In genomic region chr10:25174461-25175230, GRCh38 we compare ENCODE assay signal across 8 cellular contexts. TPM values are rescaled to one million over a fixed set of nuclear protein-coding genes. Genes with fewer than 3 reads are reported as not detected.
A peak's percentile ranks its signal among the peaks of the same experiment; 100 is the strongest.
DNase-seq lines count a peak whose midpoint lies in the region; ATAC-seq and TF ChIP-seq lines count a peak whose summit lies in the region.

Gene GPR158 (plus strand): TSS chr10:25175001. CDS start chr10:25175421, 420 bp downstream.

- H3K9me3 ChIP-seq in left ventricle myocardium inferior (replicated peaks), result no peaks in the 10 kb centered on the region
- no peaks in the 10 kb centered on the region for H3K9me3 ChIP-seq in parathyroid adenoma (ENCODE audit: control insufficient read depth, low read length)

- H3K27me3 Mint-ChIP-seq in type B pancreatic cell, result peaks cover 76% of the 10 kb centered on the region

- H3K36me3 ChIP-seq in left ventricle myocardium inferior (no peaks in the 10 kb centered on the region), parathyroid adenoma (ENCODE audit: control insufficient read depth, insufficient read depth, low read length) (no peaks in the 10 kb centered on the region)

- no peaks in the 10 kb centered on the region for H3K9me3 Mint-ChIP-seq in type B pancreatic cell

- H3K27me3 ChIP-seq in left ventricle myocardium inferior (ENCODE audit: low read depth) (peaks cover 82% of the 10 kb centered on the region), parathyroid adenoma (ENCODE audit: control insufficient read depth, insufficient read depth, low read length) (no peaks in the 10 kb centered on the region)

- in situ Hi-C loops in GM13977 (cut with MboI; ENCODE audit: low pct_unique_long_range_greater_than_20kb, low sequenced_read_pairs, unreplicated experiment), result no loop called here
- in situ Hi-C loops in astrocyte of the cerebellum (cut with HindIII; ENCODE audit: low sequenced_read_pairs), result no loop called here

- no peak for TF ChIP-seq CTCF in GM13977 (IDR thresholded peaks at IDR 0.05; ENCODE audit: extremely low read depth, insufficient read depth, missing control alignments)
- no peak for TF ChIP-seq CTCF in astrocyte of the cerebellum (IDR thresholded peaks at IDR 0.05; ENCODE audit: low read depth, low read length, missing control alignments)
- no peak for TF ChIP-seq CTCF in left ventricle myocardium inferior (IDR thresholded peaks at IDR 0.05; ENCODE audit: borderline replicate concordance)
- TF ChIP-seq CTCF in parathyroid adenoma (IDR thresholded peaks at IDR 0.05), result no peak
- TF ChIP-seq CTCF in type B pancreatic cell (conservative IDR thresholded peaks at IDR 0.05), result no peak

- peak within 1 kb of the TSS; percentile 82 for H3K4me2 ChIP-seq in parathyroid adenoma (ENCODE audit: low read length)

- peak within 1 kb of the TSS; percentile 49 for H3K9ac ChIP-seq in parathyroid adenoma

- H3K27ac ChIP-seq in left ventricle myocardium inferior (replicated peaks) (no peak within 1 kb of the TSS), parathyroid adenoma (peak within 1 kb of the TSS; percentile 92)

- no peaks in the 10 kb centered on the region for H3K36me3 Mint-ChIP-seq in type B pancreatic cell

- peak within 1 kb of the TSS; percentile 97 for H2AFZ ChIP-seq in parathyroid adenoma

- intact Hi-C loops in left ventricle myocardium inferior (cut with micrococcal nuclease), result no loop called here

- peaks cover 2% of the 10 kb centered on the region for H3K79me2 ChIP-seq in parathyroid adenoma

- DNase-seq in GM13977 (ENCODE audit: low spot score) (peak; percentile 78), M059J (ENCODE audit: low read depth) (peak; percentile 81), astrocyte of the cerebellum (ENCODE audit: low read depth) (peak; percentile 90), left ventricle myocardium inferior (peak; percentile 86), type B pancreatic cell (ENCODE audit: extremely low spot score, unreplicated experiment) (peak; percentile 89)

- ATAC-seq in SK-N-SH treated with all-trans-retinoic acid at 6 μM for 48 hours (peak; percentile 97), HG03025 (IDR thresholded peaks at IDR 0.05; ENCODE audit: low FRiP score, unreplicated experiment) (no peak)

- H3K4me3 Mint-ChIP-seq in type B pancreatic cell, result peak within 1 kb of the TSS; percentile 91

- H3K27ac Mint-ChIP-seq in type B pancreatic cell, result no peak within 1 kb of the TSS

- H3K4me1 ChIP-seq in left ventricle myocardium inferior, result peaks cover 26% of the 10 kb centered on the region
- no peaks in the 10 kb centered on the region for H3K4me1 ChIP-seq in parathyroid adenoma

- H3K4me3 ChIP-seq in astrocyte of the cerebellum (ENCODE audit: low read depth, low read length) (peak within 1 kb of the TSS; percentile 59), left ventricle myocardium inferior (peak within 1 kb of the TSS; percentile 70), parathyroid adenoma (ENCODE audit: low read depth, low read length) (peak within 1 kb of the TSS; percentile 60)

- H3K4me1 Mint-ChIP-seq in type B pancreatic cell (ENCODE audit: unreplicated experiment), result no peaks in the 10 kb centered on the region

TF ChIP-seq in SK-N-SH treated with all-trans-retinoic acid at 6 μM for 48 hours, 23 proteins besides CTCF, POLR2A, EP300 and RAD21:
- TF ChIP-seq CSDC2 (CRISPR knock-in tag; IDR thresholded peaks at IDR 0.05) (peak; percentile 90), ZFP30 (CRISPR knock-in tag; IDR thresholded peaks at IDR 0.05) (0 out of 2 replicates have a peak, but pooled peaks have one; percentile 43), ZFP3 (CRISPR knock-in tag; IDR thresholded peaks at IDR 0.05) (peak; percentile 59; the same call in 1 of the 2 replicates), RARB (CRISPR knock-in tag; IDR thresholded peaks at IDR 0.05) (no peak), SNAI2 (CRISPR knock-in tag; IDR thresholded peaks at IDR 0.05) (0 out of 2 replicates have a peak, but pooled peaks have one; percentile 41), OSR1 (CRISPR knock-in tag; IDR thresholded peaks at IDR 0.05) (peak; percentile 56; the same call in 1 of the 2 replicates), ISL1 (CRISPR knock-in tag; IDR thresholded peaks at IDR 0.05) (peak; percentile 28; the same call in 1 of the 2 replicates), ZNF8 (CRISPR knock-in tag; IDR thresholded peaks at IDR 0.05) (no peak)
- TF ChIP-seq, protein P1, sequence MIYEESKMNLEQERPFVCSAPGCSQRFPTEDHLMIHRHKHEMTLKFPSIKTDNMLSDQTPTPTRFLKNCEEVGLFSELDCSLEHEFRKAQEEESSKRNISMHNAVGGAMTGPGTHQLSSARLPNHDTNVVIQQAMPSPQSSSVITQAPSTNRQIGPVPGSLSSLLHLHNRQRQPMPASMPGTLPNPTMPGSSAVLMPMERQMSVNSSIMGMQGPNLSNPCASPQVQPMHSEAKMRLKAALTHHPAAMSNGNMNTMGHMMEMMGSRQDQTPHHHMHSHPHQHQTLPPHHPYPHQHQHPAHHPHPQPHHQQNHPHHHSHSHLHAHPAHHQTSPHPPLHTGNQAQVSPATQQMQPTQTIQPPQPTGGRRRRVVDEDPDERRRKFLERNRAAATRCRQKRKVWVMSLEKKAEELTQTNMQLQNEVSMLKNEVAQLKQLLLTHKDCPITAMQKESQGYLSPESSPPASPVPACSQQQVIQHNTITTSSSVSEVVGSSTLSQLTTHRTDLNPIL (CRISPR knock-in tag; IDR thresholded peaks at IDR 0.05; ENCODE audit: low read depth), result no peak
- TF ChIP-seq, protein P2, sequence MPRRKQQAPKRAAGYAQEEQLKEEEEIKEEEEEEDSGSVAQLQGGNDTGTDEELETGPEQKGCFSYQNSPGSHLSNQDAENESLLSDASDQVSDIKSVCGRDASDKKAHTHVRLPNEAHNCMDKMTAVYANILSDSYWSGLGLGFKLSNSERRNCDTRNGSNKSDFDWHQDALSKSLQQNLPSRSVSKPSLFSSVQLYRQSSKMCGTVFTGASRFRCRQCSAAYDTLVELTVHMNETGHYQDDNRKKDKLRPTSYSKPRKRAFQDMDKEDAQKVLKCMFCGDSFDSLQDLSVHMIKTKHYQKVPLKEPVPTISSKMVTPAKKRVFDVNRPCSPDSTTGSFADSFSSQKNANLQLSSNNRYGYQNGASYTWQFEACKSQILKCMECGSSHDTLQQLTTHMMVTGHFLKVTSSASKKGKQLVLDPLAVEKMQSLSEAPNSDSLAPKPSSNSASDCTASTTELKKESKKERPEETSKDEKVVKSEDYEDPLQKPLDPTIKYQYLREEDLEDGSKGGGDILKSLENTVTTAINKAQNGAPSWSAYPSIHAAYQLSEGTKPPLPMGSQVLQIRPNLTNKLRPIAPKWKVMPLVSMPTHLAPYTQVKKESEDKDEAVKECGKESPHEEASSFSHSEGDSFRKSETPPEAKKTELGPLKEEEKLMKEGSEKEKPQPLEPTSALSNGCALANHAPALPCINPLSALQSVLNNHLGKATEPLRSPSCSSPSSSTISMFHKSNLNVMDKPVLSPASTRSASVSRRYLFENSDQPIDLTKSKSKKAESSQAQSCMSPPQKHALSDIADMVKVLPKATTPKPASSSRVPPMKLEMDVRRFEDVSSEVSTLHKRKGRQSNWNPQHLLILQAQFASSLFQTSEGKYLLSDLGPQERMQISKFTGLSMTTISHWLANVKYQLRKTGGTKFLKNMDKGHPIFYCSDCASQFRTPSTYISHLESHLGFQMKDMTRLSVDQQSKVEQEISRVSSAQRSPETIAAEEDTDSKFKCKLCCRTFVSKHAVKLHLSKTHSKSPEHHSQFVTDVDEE (CRISPR knock-in tag; IDR thresholded peaks at IDR 0.05), result peak; percentile 70; the same call in 1 of the 2 replicates

RNA-seq across cellular contexts. Expression of gene GPR158, which starts in this region (rescaled TPM):
- total RNA-seq in M059J (2014; rRNA removed; shearing (Covaris generic)), result 0.02 TPM in 1 of 2 replicates, not detected in the other
- total RNA-seq in left ventricle myocardium inferior (not detected), type B pancreatic cell (ENCODE audit: low replicate concordance) (2.5 and 3.6 TPM in 2 replicates)

Comparison
In these comparisons a context has a peak if more than half of its experiments do, and no peak if none do; other contexts are left out.
1. Peak in DNase-seq in M059J; RNA of the gene not detected or under 1 TPM.
2. Peak in DNase-seq and H3K4me3 ChIP-seq in left ventricle myocardium inferior; RNA of the gene not detected or under 1 TPM.